ENCODE assay signal across 17 cellular contexts in the genomic region with DNA sequence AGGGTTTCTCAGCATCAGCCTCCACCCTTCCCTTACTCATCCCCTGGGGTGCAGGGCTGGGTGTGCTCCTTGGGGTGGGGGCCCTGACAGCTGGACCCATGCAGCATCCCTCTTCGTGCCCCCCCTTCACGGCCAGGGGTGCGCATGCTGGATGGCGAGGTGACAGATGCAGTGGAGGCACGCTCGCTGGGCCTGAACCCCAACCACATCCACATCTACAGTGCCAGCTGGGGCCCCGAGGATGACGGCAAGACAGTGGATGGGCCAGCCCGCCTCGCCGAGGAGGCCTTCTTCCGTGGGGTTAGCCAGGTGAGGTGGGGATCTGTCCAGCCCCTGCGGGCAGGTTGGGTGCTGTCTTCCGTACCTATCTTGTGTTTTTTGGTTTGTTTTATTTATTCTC. TPM values are rescaled to one million over a fixed set of nuclear protein-coding genes. Genes with fewer than 3 reads are reported as not detected.
DNase-seq lines count a peak whose midpoint lies in the region; ATAC-seq, FAIRE-seq and TF ChIP-seq lines count a peak whose summit lies in the region.
"Had no signal": no experiment of that assay in that cellular context is flagged by ENCODE, and none has a peak within 500 bp of the region (broad histone marks: within the 10 kb centered on the region; RNA-seq: fewer than 3 reads in every experiment).

No MANE protein-coding gene starts in this region.

- CTCF ChIA-PET in RWPE1 (lab: Yijun Ruan, JAX), result no interaction called here

- no peak overlapping the region for H2BK15ac ChIP-seq in neuronal stem cell (ENCODE audit: low read length)

- FAIRE-seq in RCC 7860 (lab: Jason Lieb, UNC), result no peak

- H2BK120ac ChIP-seq in neuronal stem cell (ENCODE audit: low read depth, low read length), result no peak overlapping the region

- H3K4me3 ChIP-seq in neuronal stem cell (ENCODE audit: low read length in 2 of 2), result no peak overlapping the region

- POLR2A ChIA-PET in RWPE1 (lab: Yijun Ruan, JAX; ENCODE audit: low non-redundant PET), result no interaction called here

- H3K27me3 Mint-ChIP-seq in activated T-cell treated with anti-CD3 and anti-CD28 coated beads, Interleukin-2, amount 50 U/mL, for 24 hours, result no peaks in the 10 kb centered on the region
- no peaks in the 10 kb centered on the region for H3K27me3 Mint-ChIP-seq in activated T-helper 17 cell treated with anti-CD3 and anti-CD28 coated beads, Interleukin-2, amount 50 U/mL, for 72 hours
- no peaks in the 10 kb centered on the region for H3K27me3 Mint-ChIP-seq in stimulated activated memory B cell treated with anti-CD40 and anti-IgM and Interleukin-4, amounts not matched to agents 10 μg/mL and 1 μg/mL and 100 μg/mL, for 72 hours
- H3K27me3 Mint-ChIP-seq: IgD-negative memory B cell had no signal

- H3K27ac Mint-ChIP-seq in activated T-cell treated with anti-CD3 and anti-CD28 coated beads, Interleukin-2, amount 50 U/mL, for 24 hours, result peak overlapping the region; percentile 44
- peak overlapping the region; percentile 89 for H3K27ac Mint-ChIP-seq in activated T-helper 17 cell treated with anti-CD3 and anti-CD28 coated beads, Interleukin-2, amount 50 U/mL, for 72 hours
- no peak overlapping the region for H3K27ac Mint-ChIP-seq in stimulated activated memory B cell treated with anti-CD40 and anti-IgM and Interleukin-4, amounts not matched to agents 10 μg/mL and 1 μg/mL and 100 μg/mL, for 72 hours

- H3K4me3 Mint-ChIP-seq in activated T-cell treated with anti-CD3 and anti-CD28 coated beads, Interleukin-2, amount 50 U/mL, for 24 hours, result no peak overlapping the region
- H3K4me3 Mint-ChIP-seq in activated T-helper 17 cell treated with anti-CD3 and anti-CD28 coated beads, Interleukin-2, amount 50 U/mL, for 72 hours, result peak overlapping the region; percentile 92
- no peak overlapping the region for H3K4me3 Mint-ChIP-seq in stimulated activated memory B cell treated with anti-CD40 and anti-IgM and Interleukin-4, amounts not matched to agents 10 μg/mL and 1 μg/mL and 100 μg/mL, for 72 hours
- H3K4me3 Mint-ChIP-seq: CD14-positive monocyte had no signal

- peaks cover 23 to 34% of the 10 kb centered on the region in 2 donors for H3K36me3 ChIP-seq in neuronal stem cell (replicated peaks in 1 of 2; ENCODE audit: control insufficient read depth in 2 of 2, insufficient read depth in 2 of 2, low read length in 2 of 2)

- WGBS in neuronal stem cell (ENCODE audit: extremely low coverage in 2 of 2, insufficient read length in 2 of 2, insufficient replicate concordance in 1 of 2), 2 donors, result no CpG with 5 or more reads among the region's 14 CpGs

- peaks cover 3% of the 10 kb centered on the region for H3K79me1 ChIP-seq in neuronal stem cell (ENCODE audit: low read depth, low read length)

- H3K23ac ChIP-seq in neuronal stem cell (ENCODE audit: low read depth, low read length, poor library complexity), result no peak overlapping the region

- H3K4me1 Mint-ChIP-seq in activated T-cell treated with anti-CD3 and anti-CD28 coated beads, Interleukin-2, amount 50 U/mL, for 24 hours (ENCODE audit: low read depth), result peaks cover 26% of the 10 kb centered on the region
- H3K4me1 Mint-ChIP-seq in activated T-helper 17 cell treated with anti-CD3 and anti-CD28 coated beads, Interleukin-2, amount 50 U/mL, for 72 hours, result peaks cover 14% of the 10 kb centered on the region
- peaks cover 21% of the 10 kb centered on the region for H3K4me1 Mint-ChIP-seq in stimulated activated memory B cell treated with anti-CD40 and anti-IgM and Interleukin-4, amounts not matched to agents 10 μg/mL and 1 μg/mL and 100 μg/mL, for 72 hours

- H3K9me3 ChIP-seq in neuronal stem cell (replicated peaks in 1 of 2; ENCODE audit: control insufficient read depth in 2 of 2, insufficient read depth in 1 of 2, low read depth in 1 of 2, low read length in 2 of 2), result no peaks in the 10 kb centered on the region

- H3K9me3 Mint-ChIP-seq in activated T-cell treated with anti-CD3 and anti-CD28 coated beads, Interleukin-2, amount 50 U/mL, for 24 hours, result no peaks in the 10 kb centered on the region
- no peaks in the 10 kb centered on the region for H3K9me3 Mint-ChIP-seq in activated T-helper 17 cell treated with anti-CD3 and anti-CD28 coated beads, Interleukin-2, amount 50 U/mL, for 72 hours
- H3K9me3 Mint-ChIP-seq in stimulated activated memory B cell treated with anti-CD40 and anti-IgM and Interleukin-4, amounts not matched to agents 10 μg/mL and 1 μg/mL and 100 μg/mL, for 72 hours, result no peaks in the 10 kb centered on the region
- H3K9me3 Mint-ChIP-seq: CD14-positive monocyte, IgD-negative memory B cell had no signal

- H3K27ac ChIP-seq in RWPE1 (peak overlapping the region; percentile 8; the same call in 1 of the 2 replicates), neuronal stem cell (replicated peaks; ENCODE audit: low read length) (no peak overlapping the region)

- no peak for DNase-seq in activated T-cell treated with anti-CD3 and anti-CD28 coated beads, Interleukin-2, amount 50 U/mL, for 24 hours
- DNase-seq in activated T-cell treated with anti-CD3 and anti-CD28 coated beads, Interleukin-2, amount 50 U/mL, for 1 hour, result no peak
- DNase-seq in RWPE1 (ENCODE audit: low spot score) (no peak), neuronal stem cell (ENCODE audit: low spot score) (no peak), RCC 7860 (ENCODE audit: low spot score) (no peak)
- DNase-seq: ACHN, AML-193, COR-L47, GOT3, NCI-H1105 treated with DMSO at 0.1 percent for 48 hours, NCI-H187 treated with DMSO at 0.1 percent for 48 hours, NCI-H345, NCI-H526 treated with DMSO at 0.1 percent for 48 hours had no signal

- H3K14ac ChIP-seq in neuronal stem cell (ENCODE audit: low read length), result peak overlapping the region; percentile 67

- H4K8ac ChIP-seq in neuronal stem cell (ENCODE audit: low read depth, low read length), result no peak overlapping the region

- H2BK5ac ChIP-seq in neuronal stem cell (ENCODE audit: low read length), result peak overlapping the region; percentile 66

- H3K27me3 ChIP-seq in neuronal stem cell (ENCODE audit: control insufficient read depth in 3 of 3, insufficient read depth in 3 of 3, low read depth in 1 of 3, low read length in 3 of 3), result no peaks in the 10 kb centered on the region

- H3K4me1 ChIP-seq in neuronal stem cell (ENCODE audit: control insufficient read depth in 2 of 2, insufficient read depth in 1 of 2, low read depth in 1 of 2, low read length in 2 of 2), result peaks cover 13 to 14% of the 10 kb centered on the region in 2 donors

- ATAC-seq in activated T-helper 17 cell treated with anti-CD3 and anti-CD28 coated beads, Interleukin-2, amount 50 U/mL, for 72 hours (replicated peaks), result no peak
- no peak for ATAC-seq in stimulated activated memory B cell treated with anti-CD40 and anti-IgM and Interleukin-4, amounts not matched to agents 10 μg/mL and 1 μg/mL and 100 μg/mL, for 72 hours

- no peak overlapping the region for H2AK5ac ChIP-seq in neuronal stem cell (ENCODE audit: low read depth, low read length)

- H3K4me2 ChIP-seq in neuronal stem cell (ENCODE audit: insufficient read depth, low read length, poor library complexity, severe bottlenecking), result no peak overlapping the region

- no peak overlapping the region for H2AFZ ChIP-seq in neuronal stem cell (ENCODE audit: low read length)

- H4K91ac ChIP-seq in neuronal stem cell (ENCODE audit: low read depth, low read length, poor library complexity), result peak overlapping the region; percentile 30

- peaks cover 95% of the 10 kb centered on the region for H3K36me3 Mint-ChIP-seq in activated T-cell treated with anti-CD3 and anti-CD28 coated beads, Interleukin-2, amount 50 U/mL, for 24 hours (ENCODE audit: low read depth)
- peaks cover 100% of the 10 kb centered on the region for H3K36me3 Mint-ChIP-seq in activated T-helper 17 cell treated with anti-CD3 and anti-CD28 coated beads, Interleukin-2, amount 50 U/mL, for 72 hours (ENCODE audit: low read depth)
- H3K36me3 Mint-ChIP-seq in stimulated activated memory B cell treated with anti-CD40 and anti-IgM and Interleukin-4, amounts not matched to agents 10 μg/mL and 1 μg/mL and 100 μg/mL, for 72 hours, result peaks cover 56% of the 10 kb centered on the region
- H3K36me3 Mint-ChIP-seq: IgD-negative memory B cell had no signal

- H3K4ac ChIP-seq in neuronal stem cell (ENCODE audit: low read length), result no peak overlapping the region

- H3K9ac ChIP-seq in neuronal stem cell (ENCODE audit: low read depth, low read length, poor library complexity), result peak overlapping the region; percentile 50

- no peak for TF ChIP-seq CTCF in RWPE1 (conservative IDR thresholded peaks at IDR 0.05; ENCODE audit: low read depth)

- H2BK12ac ChIP-seq in neuronal stem cell (ENCODE audit: low read length), result no peak overlapping the region

- H3K18ac ChIP-seq in neuronal stem cell (ENCODE audit: low read length), result peak overlapping the region; percentile 17

RNA-seq across cellular contexts. Expression of gene FES, which starts 6.3 kb away (rescaled TPM):
- 100 to 1,000 TPM in 1 of 2 donors, 10 to 100 TPM in 1; 98.5 to 122 TPM for total RNA-seq in activated T-helper 17 cell treated with anti-CD3 and anti-CD28 coated beads, Interleukin-2, amount 50 U/mL, for 72 hours
- polyA plus RNA-seq in neuronal stem cell (2013, experiment 1 of 2), result 2.6 TPM
- 2.3 TPM for polyA plus RNA-seq in neuronal stem cell (2013, experiment 2 of 2)

RNA-seq across cellular contexts. Expression of gene FURIN, which starts 9.6 kb away (rescaled TPM):
- 100 to 1,000 TPM; 605 to 771 TPM for total RNA-seq in activated T-helper 17 cell treated with anti-CD3 and anti-CD28 coated beads, Interleukin-2, amount 50 U/mL, for 72 hours
- polyA plus RNA-seq in neuronal stem cell (2013, experiment 1 of 2), result 19.3 TPM
- polyA plus RNA-seq in neuronal stem cell (2013, experiment 2 of 2), result 19.0 TPM

RNA-seq across cellular contexts. Expression of gene MAN2A2, which starts 25.1 kb away (rescaled TPM):
- total RNA-seq in activated T-helper 17 cell treated with anti-CD3 and anti-CD28 coated beads, Interleukin-2, amount 50 U/mL, for 72 hours, result 100 to 1,000 TPM; 121 to 127 TPM
- polyA plus RNA-seq in neuronal stem cell (2013, experiment 1 of 2), result 41.6 TPM
- polyA plus RNA-seq in neuronal stem cell (2013, experiment 2 of 2), result 37.8 TPM

RNA-seq across cellular contexts. Expression of gene HDDC3, which starts 54.4 kb away (rescaled TPM):
- total RNA-seq in activated T-helper 17 cell treated with anti-CD3 and anti-CD28 coated beads, Interleukin-2, amount 50 U/mL, for 72 hours, result 10 to 100 TPM; 15.9 to 19.0 TPM
- 17.1 TPM for polyA plus RNA-seq in neuronal stem cell (2013, experiment 1 of 2)
- polyA plus RNA-seq in neuronal stem cell (2013, experiment 2 of 2), result 16.8 TPM

RNA-seq across cellular contexts. Expression of gene UNC45A, which starts 57.1 kb away (rescaled TPM):
- total RNA-seq in activated T-helper 17 cell treated with anti-CD3 and anti-CD28 coated beads, Interleukin-2, amount 50 U/mL, for 72 hours, result 100 to 1,000 TPM; 101 to 103 TPM
- polyA plus RNA-seq in neuronal stem cell (2013, experiment 1 of 2), result 29.4 TPM
- polyA plus RNA-seq in neuronal stem cell (2013, experiment 2 of 2), result 28.4 TPM
